In genomic region chr17:16945141-16945493, GRCh38 we compare ENCODE assay signal across 17 cellular contexts. TPM values are rescaled to one million over a fixed set of nuclear protein-coding genes. Genes with fewer than 3 reads are reported as not detected.
DNase-seq lines count a peak whose midpoint lies in the region; ATAC-seq, FAIRE-seq and TF ChIP-seq lines count a peak whose summit lies in the region.
"Had no signal": no experiment of that assay in that cellular context is flagged by ENCODE, and none has a peak within 500 bp of the region (broad histone marks: within the 10 kb centered on the region; RNA-seq: fewer than 3 reads in every experiment).

No MANE protein-coding gene starts in this region.

- POLR2A ChIA-PET in H1 (lab: Charles Lee; ENCODE audit: partially characterized antibody), result no interaction called here

- H3K36me3 ChIP-seq in H1 (ENCODE audit: control insufficient read depth in 2 of 4, insufficient read depth in 4 of 4, low read length in 3 of 4), result no peaks in the 10 kb centered on the region
- H3K36me3 ChIP-seq in sigmoid colon, result no peaks in the 10 kb centered on the region
- H3K36me3 ChIP-seq: SJCRH30 had no signal

- no peak overlapping the region for H3K4ac ChIP-seq in H1 (replicated peaks; ENCODE audit: insufficient read length, low read depth, low read length)

- no peak overlapping the region for H2BK15ac ChIP-seq in H1 (ENCODE audit: low read length)

- FAIRE-seq in H1 (lab: Jason Lieb, UNC), result no peak

- peaks cover 0 to 13% (median 6%) of the 10 kb centered on the region in 4 experiments; a peak in 4 of 7 replicates for H3K4me1 ChIP-seq in H1 (replicated peaks in 1 of 4; ENCODE audit: control insufficient read depth in 3 of 4, insufficient read depth in 4 of 4, low read length in 3 of 4)
- no peaks in the 10 kb centered on the region for H3K4me1 ChIP-seq in sigmoid colon
- H3K4me1 ChIP-seq: SJCRH30 had no signal

- H2BK12ac ChIP-seq in H1 (ENCODE audit: low read depth, low read length), result no peak overlapping the region

- H4K5ac ChIP-seq in H1 (ENCODE audit: insufficient read length, low read depth, low read length), result no peak overlapping the region

- no peak overlapping the region for H3K56ac ChIP-seq in H1 (replicated peaks; ENCODE audit: insufficient read length, low read depth, low read length)

- TF ChIP-seq EP300 in H1 (IDR thresholded peaks at IDR 0.05; ENCODE audit: borderline replicate concordance in 1 of 2, low read depth in 2 of 2, low read length in 2 of 2), result no peak
- no peak for TF ChIP-seq EP300 in sigmoid colon (IDR thresholded peaks at IDR 0.05)

- H3K79me1 ChIP-seq in H1 (ENCODE audit: low read depth, low read length), result no peaks in the 10 kb centered on the region

- H2BK5ac ChIP-seq in H1 (ENCODE audit: low read depth, low read length), result no peak overlapping the region

- H3K27ac ChIP-seq in H1 (ENCODE audit: low read depth, low read length) (no peak overlapping the region), sigmoid colon (no peak overlapping the region)
- H3K27ac ChIP-seq: PC-9, SJCRH30 had no signal

- H4K91ac ChIP-seq in H1 (replicated peaks; ENCODE audit: insufficient read length, low read length), result no peak overlapping the region

- H4K8ac ChIP-seq in H1 (ENCODE audit: extremely low read depth, insufficient read depth, low read length), result no peak overlapping the region

- H3K4me2 ChIP-seq in H1 (ENCODE audit: insufficient read depth in 1 of 2, low read depth in 2 of 2, low read length in 2 of 2), result no peak overlapping the region
- H3K4me2 ChIP-seq: PC-9 had no signal

- no peak overlapping the region for H3K18ac ChIP-seq in H1 (ENCODE audit: extremely low read depth, low read length)

- no peak overlapping the region for H3K23ac ChIP-seq in H1 (ENCODE audit: insufficient read length)

- H2AFZ ChIP-seq in H1 (ENCODE audit: low read length), result peak overlapping the region; percentile 94; the same call in 1 of the 2 replicates
- H2AFZ ChIP-seq: PC-9 had no signal

- TF ChIP-seq POLR2A in H1 (IDR thresholded peaks at IDR 0.05; ENCODE audit: control extremely low read depth in 1 of 2, low read depth in 2 of 2, low read length in 2 of 2) (no peak), sigmoid colon (IDR thresholded peaks at IDR 0.05) (no peak)

- intact Hi-C loops in sigmoid colon (cut with DNase I), result no loop called here

- ATAC-seq in HG02763 (IDR thresholded peaks at IDR 0.05; ENCODE audit: unreplicated experiment) (no peak), HG02759 (IDR thresholded peaks at IDR 0.05; ENCODE audit: unreplicated experiment) (no peak)

- 93% methylated on average over 4 of the region's 4 CpGs; no CpG with 5 or more reads in 1 of the 2 experiments for WGBS in H1 (ENCODE audit: extremely low coverage in 1 of 2, insufficient coverage in 1 of 2, insufficient read length in 1 of 2, insufficient replicate concordance in 2 of 2, low coverage in 1 of 2, low lambda C conversion rate in 2 of 2, missing lambda C conversion rate in 1 of 2), 2 experiments
- WGBS in sigmoid colon, 2 donors, result 76 to 89% methylated on average over 4 of the region's 4 CpGs

- no peak overlapping the region for H2BK20ac ChIP-seq in H1 (ENCODE audit: low read length)

- H2AK5ac ChIP-seq in H1 (ENCODE audit: low read depth, low read length), result no peak overlapping the region

- no peaks in the 10 kb centered on the region for H3K27me3 ChIP-seq in H1 (replicated peaks in 1 of 4; ENCODE audit: control insufficient read depth in 3 of 4, extremely low read depth in 1 of 4, insufficient read depth in 3 of 4, low read length in 3 of 4)
- H3K27me3 ChIP-seq in sigmoid colon, result peaks cover 0 to 7% (median 0%) of the 10 kb centered on the region in 3 donors

- no peak overlapping the region for H3K14ac ChIP-seq in H1 (ENCODE audit: insufficient read length)

- H3K23me2 ChIP-seq in H1 (ENCODE audit: low read depth, low read length), result no peaks in the 10 kb centered on the region

- H3K79me2 ChIP-seq in H1 (ENCODE audit: control insufficient read depth in 1 of 2, insufficient read depth in 2 of 2, low read length in 2 of 2), result no peaks in the 10 kb centered on the region

- CTCF ChIA-PET in H1 (lab: Charles Lee; ENCODE audit: partially characterized antibody), result interaction anchor here (1.0 to 2.2 kb wide), 7 partner anchors 9 to 197 kb away, joined by 3 to 7 read pairs (median 4); no protein-coding TSS in a partner anchor

- no peak for TF ChIP-seq RAD21 in H1 (IDR thresholded peaks at IDR 0.05 in 1 of 2, conservative IDR thresholded peaks at IDR 0.05 in 1 of 2; ENCODE audit: low read depth in 2 of 2, low read length in 2 of 2)

- H3K9me3 ChIP-seq in H1 (ENCODE audit: insufficient read depth in 2 of 2, low read depth in 1 of 2, low read length in 1 of 2) (peaks cover 0 to 6% of the 10 kb centered on the region in 2 experiments; a peak in 1 of 4 replicates), sigmoid colon (peaks cover 0 to 9% (median 2%) of the 10 kb centered on the region in 4 donors)

- DNase-seq in AG20443 (ENCODE audit: low spot score) (peak; percentile 4), GM03348 (ENCODE audit: low spot score) (peak; percentile 1), H1 (ENCODE audit: low read depth in 1 of 2, low spot score in 2 of 2) (no peak), sigmoid colon (peak; percentile 49), pons (ENCODE audit: low spot score) (no peak), inferior parietal cortex (ENCODE audit: extremely low spot score) (no peak)
- DNase-seq: CD8-positive, alpha-beta memory T cell; HCEC 1CT; NCI-H226; NCI-H524 treated with DMSO at 0.1 percent for 48 hours; PC-9 had no signal

- H3K4me3 ChIP-seq in H1 (ENCODE audit: extremely low read depth in 1 of 4, insufficient read depth in 2 of 4, low read depth in 3 of 4, low read length in 4 of 4) (no peak overlapping the region), sigmoid colon (no peak overlapping the region)
- H3K4me3 ChIP-seq: PC-9, SJCRH30 had no signal

- H4K20me1 ChIP-seq in H1 (replicated peaks in 1 of 2; ENCODE audit: control insufficient read depth in 1 of 2, insufficient read depth in 2 of 2, low read length in 2 of 2), result no peaks in the 10 kb centered on the region

- H2BK120ac ChIP-seq in H1 (replicated peaks; ENCODE audit: low read depth, low read length), result no peak overlapping the region

- H3K9ac ChIP-seq in H1 (replicated peaks in 1 of 4; ENCODE audit: extremely low read depth in 1 of 4, low read depth in 3 of 4, low read length in 3 of 4), result no peak overlapping the region

- TF ChIP-seq CTCF in H1 (IDR thresholded peaks at IDR 0.05; ENCODE audit: control extremely low read depth in 1 of 3, insufficient read depth in 1 of 3, low read depth in 1 of 3, low read length in 3 of 3) (no peak), sigmoid colon (IDR thresholded peaks at IDR 0.05) (no peak)

TF ChIP-seq in H1, 55 proteins besides CTCF, POLR2A, EP300 and RAD21:
- TF ChIP-seq TBP (IDR thresholded peaks at IDR 0.05; ENCODE audit: low read depth, low read length) (no peak), TCF12 (IDR thresholded peaks at IDR 0.05; ENCODE audit: low read depth, low read length) (no peak), CBX8 (IDR thresholded peaks at IDR 0.05; ENCODE audit: borderline replicate concordance, low read depth, low read length) (no peak), EZH2 (IDR thresholded peaks at IDR 0.05; ENCODE audit: low read depth, low read length, severe bottlenecking) (no peak), BRCA1 (IDR thresholded peaks at IDR 0.05; ENCODE audit: low read depth, low read length) (no peak), POU5F1 (IDR thresholded peaks at IDR 0.05; ENCODE audit: low read depth, low read length) (no peak), HDAC2 (IDR thresholded peaks at IDR 0.05; ENCODE audit: borderline replicate concordance in 1 of 2, low read depth in 2 of 2, low read length in 2 of 2) (no peak), KDM1A (IDR thresholded peaks at IDR 0.05; ENCODE audit: borderline replicate concordance, low read length) (no peak), TEAD4 (IDR thresholded peaks at IDR 0.05; ENCODE audit: low read depth, low read length) (no peak), GABPA (IDR thresholded peaks at IDR 0.05; ENCODE audit: borderline replicate concordance, insufficient read depth, low read length) (no peak), JUN (IDR thresholded peaks at IDR 0.05; ENCODE audit: low read depth, low read length) (no peak), CHD2 (IDR thresholded peaks at IDR 0.05; ENCODE audit: low read length) (no peak), CTBP2 (IDR thresholded peaks at IDR 0.05; ENCODE audit: borderline replicate concordance, insufficient read depth, insufficient read length, low read length) (no peak), FOSL1 (IDR thresholded peaks at IDR 0.05; ENCODE audit: insufficient read depth, low read depth, low read length) (no peak), NRF1 (IDR thresholded peaks at IDR 0.05; ENCODE audit: low read depth, low read length) (no peak)
TF ChIP-seq in H1: peak in this region for 0.

RNA-seq across cellular contexts. Expression of gene TNFRSF13B, which starts 26.8 kb away (rescaled TPM):
- total RNA-seq in H1 (2021; fragmentation: NEBNext Ultra II Directional; extraction: Animal tissue kit (Norgen Biotek cat#: 25700)), result not detected in 2 replicates
- polyA plus RNA-seq in H1 (2011; rRNA removed), result not detected in 2 replicates
- not detected for polyA plus RNA-seq in H1 (2011; cell fraction: cytosol; rRNA removed)
- polyA plus RNA-seq in H1 (2011; cell fraction: nucleus; rRNA removed), result 0.10 TPM
- not detected in 4 replicates for polyA plus RNA-seq in H1 (2012, experiment 1 of 2)
- not detected for polyA plus RNA-seq in H1 (2012, experiment 2 of 2)
- polyA plus RNA-seq in H1 (2013, experiment 1 of 2), result not detected
- not detected for polyA plus RNA-seq in H1 (2013, experiment 2 of 2)
- polyA minus RNA-seq in H1 (2011; rRNA and poly(A)+ RNA removed), result not detected in 2 replicates
- polyA minus RNA-seq in H1 (2011; cell fraction: cytosol; rRNA and poly(A)+ RNA removed), result not detected
- 0.30 TPM for polyA minus RNA-seq in H1 (2011; cell fraction: nucleus; rRNA and poly(A)+ RNA removed)
- total RNA-seq in sigmoid colon, result not detected
- polyA plus RNA-seq in sigmoid colon, result 10 to 100 TPM in 1 of 3 donors, not detected in 2; 15.2 TPM
- total RNA-seq: A172; CD8-positive, alpha-beta memory T cell; M059J; PC-9; SJCRH30 had no signal
- polyA plus RNA-seq: BJ; CD8-positive, alpha-beta memory T cell had no signal

Comparison
In these comparisons a context has a peak if more than half of its experiments do, and no peak if none do; other contexts are left out.
1. DNase-seq: peak in AG20443 (single experiment), GM03348 (single experiment) and sigmoid colon (single experiment); none in H1 (0 of 2), pons (single experiment) and inferior parietal cortex (single experiment).